In genomic region chr17:42891539-42892152, GRCh38 we compare ENCODE assay signal across 13 cellular contexts. TPM values are rescaled to one million over a fixed set of nuclear protein-coding genes. Genes with fewer than 3 reads are reported as not detected.
DNase-seq lines count a peak whose midpoint lies in the region; ATAC-seq and TF ChIP-seq lines count a peak whose summit lies in the region.
"Had no signal": no experiment of that assay in that cellular context is flagged by ENCODE, and none has a peak within 500 bp of the region (broad histone marks: within the 10 kb centered on the region; RNA-seq: fewer than 3 reads in every experiment).

No MANE protein-coding gene starts in this region.

- TF ChIP-seq CTCF in hepatocyte (IDR thresholded peaks at IDR 0.05; ENCODE audit: poor library complexity) (no peak), osteocyte (IDR thresholded peaks at IDR 0.05) (no peak)

- no peak overlapping the region for H3K4me2 ChIP-seq in hepatocyte

- peaks cover 21% of the 10 kb centered on the region for H3K4me1 ChIP-seq in hepatocyte (ENCODE audit: insufficient read depth)

- H3K36me3 Mint-ChIP-seq in osteocyte (ENCODE audit: unreplicated experiment), result no peaks in the 10 kb centered on the region

- WGBS in hepatocyte (ENCODE audit: low lambda C conversion rate, missing lambda C conversion rate), result 38% methylated on average over 10 of the region's 10 CpGs

- H3K9me3 ChIP-seq in hepatocyte (ENCODE audit: low read depth), result no peaks in the 10 kb centered on the region
- H3K9me3 ChIP-seq: spleen had no signal

- H3K79me2 ChIP-seq in hepatocyte, result no peaks in the 10 kb centered on the region

- no peaks in the 10 kb centered on the region for H3K9me3 Mint-ChIP-seq in osteocyte (ENCODE audit: unreplicated experiment)

- no peak for ATAC-seq in GM19324 (IDR thresholded peaks at IDR 0.05; ENCODE audit: low FRiP score, unreplicated experiment)
- ATAC-seq in HG03520 (IDR thresholded peaks at IDR 0.05; ENCODE audit: unreplicated experiment), result no peak
- ATAC-seq: esophagus mucosa had no signal

- H3K27ac ChIP-seq in hepatocyte, result peak overlapping the region; percentile 4

- no peaks in the 10 kb centered on the region for H3K27me3 ChIP-seq in hepatocyte
- H3K27me3 ChIP-seq: spleen had no signal

- no peaks in the 10 kb centered on the region for H3K36me3 ChIP-seq in hepatocyte (replicated peaks; ENCODE audit: insufficient read depth, low read depth)
- H3K36me3 ChIP-seq: spleen had no signal

- no peaks in the 10 kb centered on the region for H4K20me1 ChIP-seq in hepatocyte (ENCODE audit: insufficient read depth, poor library complexity, severe bottlenecking)

- no peaks in the 10 kb centered on the region for H3K9me2 ChIP-seq in hepatocyte (replicated peaks; ENCODE audit: insufficient read depth)

- DNase-seq in AG20443 (ENCODE audit: low spot score) (peak; percentile 73), RPMI8226 (peak; percentile 67), hepatocyte (ENCODE audit: low spot score) (peak; percentile 50), osteocyte (ENCODE audit: extremely low spot score, unreplicated experiment) (no peak), superior temporal gyrus (ENCODE audit: extremely low spot score) (no peak), NOMO-1 treated with DMSO at 0.1 percent for 48 hours (lab: John Stamatoyannopoulos, UW; ENCODE audit: unreplicated experiment) (no peak)
- DNase-seq: activated effector memory CD4-positive, alpha-beta T cell treated with Interleukin-2 at 50 U/mL for 16 hours; NCI-H1436 treated with DMSO at 0.1 percent for 48 hours; spleen had no signal

- no peak overlapping the region for H2AFZ ChIP-seq in hepatocyte

- H3K4me1 Mint-ChIP-seq in osteocyte (ENCODE audit: unreplicated experiment), result peaks cover 15% of the 10 kb centered on the region

- peak overlapping the region; percentile 76 for H3K27ac Mint-ChIP-seq in osteocyte (ENCODE audit: unreplicated experiment)

- H3K4me3 Mint-ChIP-seq in osteocyte (ENCODE audit: unreplicated experiment), result no peak overlapping the region

- no peak overlapping the region for H3K4me3 ChIP-seq in hepatocyte
- H3K4me3 ChIP-seq: spleen had no signal

- peaks cover under 1% of the 10 kb centered on the region for H3K27me3 Mint-ChIP-seq in osteocyte (ENCODE audit: unreplicated experiment)

RNA-seq across cellular contexts. Expression of gene G6PC1, which starts 9.0 kb away (rescaled TPM):
- total RNA-seq in hepatocyte, result 14.2 and 18.2 TPM in 2 replicates
- 8.2 and 24.2 TPM in 2 replicates for polyA plus RNA-seq in hepatocyte
- total RNA-seq in osteocyte, result not detected in 2 replicates
- total RNA-seq: esophagus mucosa; spleen; T-helper 1 cell treated with Interleukin-12 subunit alpha and Interleukin-12 subunit beta and Interleukin-4 antibody, amounts not matched to agents 30 ng/mL and 1 ng/mL, for 36 hours had no signal
- polyA plus RNA-seq: spleen had no signal

RNA-seq across cellular contexts. Expression of gene AOC3, which starts 40.6 kb away (rescaled TPM):
- 1.0 and 1.9 TPM in 2 replicates for total RNA-seq in hepatocyte
- polyA plus RNA-seq in hepatocyte, result 2.3 and 2.5 TPM in 2 replicates
- 1.1 and 1.3 TPM in 2 replicates for total RNA-seq in osteocyte

RNA-seq across cellular contexts. Expression of gene AOC2, which starts 47.3 kb away (rescaled TPM):
- total RNA-seq in hepatocyte (0.92 and 1.1 TPM in 2 replicates), osteocyte (1.8 and 2.2 TPM in 2 replicates)
- polyA plus RNA-seq in hepatocyte, result 1.3 and 2.2 TPM in 2 replicates

RNA-seq across cellular contexts. Expression of gene PSME3, which starts 58.4 kb away (rescaled TPM):
- total RNA-seq in hepatocyte (86.4 and 89.0 TPM in 2 replicates), osteocyte (111 and 121 TPM in 2 replicates)
- polyA plus RNA-seq in hepatocyte, result 99.4 and 99.5 TPM in 2 replicates

Comparison
In these comparisons a context has a peak if more than half of its experiments do, and no peak if none do; other contexts are left out.
1. DNase-seq: peak in AG20443 (single experiment), RPMI8226 (single experiment) and hepatocyte (single experiment); none in osteocyte (single experiment), superior temporal gyrus (single experiment) and NOMO-1 treated with DMSO at 0.1 percent for 48 hours (single experiment).
2. RNA of gene G6PC1, which starts 9.0 kb away (total RNA-seq): 14.2 to 18.2 TPM in hepatocyte; not detected in osteocyte; every median in the first group is over 10 times any median in the second.